Comparison of ENCODE assay signal across 9 cellular contexts in genomic region chr19:42207767-42208259, GRCh38. TPM values are rescaled to one million over a fixed set of nuclear protein-coding genes. Genes with fewer than 3 reads are reported as not detected.
DNase-seq lines count a peak whose midpoint lies in the region; ATAC-seq and TF ChIP-seq lines count a peak whose summit lies in the region.
"Had no signal": no experiment of that assay in that cellular context is flagged by ENCODE, and none has a peak within 500 bp of the region (broad histone marks: within the 10 kb centered on the region; RNA-seq: fewer than 3 reads in every experiment).

No MANE protein-coding gene starts in this region.

- POLR2A ChIA-PET in activated CD4-positive, alpha-beta T cell treated with anti-CD3 and anti-CD28 coated beads, Interleukin-2, amount 10 ng/mL, durations not matched to agents 7 days and 5 days (lab: Charles Lee): interaction anchor here (1.0 kb wide), 1 partner anchor 9 kb away, joined by 4 read pairs; no protein-coding TSS in a partner anchor

- no peaks in the 10 kb centered on the region for H3K27me3 Mint-ChIP-seq in activated CD4-positive, alpha-beta T cell treated with anti-CD3 and anti-CD28 coated beads, Interleukin-2, amount 10 ng/mL, durations not matched to agents 7 days and 5 days
- no peaks in the 10 kb centered on the region for H3K27me3 Mint-ChIP-seq in stimulated activated naive B cell treated with anti-CD40 and anti-IgM and Interleukin-4, amounts not matched to agents 10 μg/mL and 1 μg/mL and 100 μg/mL, for 72 hours

- ATAC-seq in SK-N-SH treated with all-trans-retinoic acid at 6 μM for 48 hours: peak; percentile 93
- ATAC-seq in esophagus mucosa: peak; percentile 72
- no peak for ATAC-seq in stimulated activated naive B cell treated with anti-CD40 and anti-IgM and Interleukin-4, amounts not matched to agents 10 μg/mL and 1 μg/mL and 100 μg/mL, for 72 hours (replicated peaks)
- no peak for ATAC-seq in GM19351 (IDR thresholded peaks at IDR 0.05; ENCODE audit: unreplicated experiment)

- CTCF ChIA-PET in activated CD4-positive, alpha-beta T cell treated with anti-CD3 and anti-CD28 coated beads, Interleukin-2, amount 10 ng/mL, durations not matched to agents 7 days and 5 days (lab: Charles Lee): interaction anchor here (1.1 to 1.2 kb wide), 2 partner anchors 9 to 93 kb away, joined by 3 to 5 read pairs; no protein-coding TSS in a partner anchor

- peak overlapping the region; percentile 80 for H3K27ac Mint-ChIP-seq in activated CD4-positive, alpha-beta T cell treated with anti-CD3 and anti-CD28 coated beads, Interleukin-2, amount 10 ng/mL, durations not matched to agents 7 days and 5 days
- peak overlapping the region; percentile 89 for H3K27ac Mint-ChIP-seq in stimulated activated naive B cell treated with anti-CD40 and anti-IgM and Interleukin-4, amounts not matched to agents 10 μg/mL and 1 μg/mL and 100 μg/mL, for 72 hours

- no peak overlapping the region for H3K4me3 Mint-ChIP-seq in activated CD4-positive, alpha-beta T cell treated with anti-CD3 and anti-CD28 coated beads, Interleukin-2, amount 10 ng/mL, durations not matched to agents 7 days and 5 days
- H3K4me3 Mint-ChIP-seq in stimulated activated naive B cell treated with anti-CD40 and anti-IgM and Interleukin-4, amounts not matched to agents 10 μg/mL and 1 μg/mL and 100 μg/mL, for 72 hours: no peak overlapping the region

- peaks cover 66% of the 10 kb centered on the region for H3K36me3 Mint-ChIP-seq in activated CD4-positive, alpha-beta T cell treated with anti-CD3 and anti-CD28 coated beads, Interleukin-2, amount 10 ng/mL, durations not matched to agents 7 days and 5 days (ENCODE audit: low read depth)
- peaks cover 49 to 65% of the 10 kb centered on the region in 2 donors for H3K36me3 Mint-ChIP-seq in stimulated activated naive B cell treated with anti-CD40 and anti-IgM and Interleukin-4, amounts not matched to agents 10 μg/mL and 1 μg/mL and 100 μg/mL, for 72 hours

- no peak for DNase-seq in activated CD4-positive, alpha-beta T cell treated with anti-CD3 and anti-CD28 coated beads, Interleukin-2, amount 10 ng/mL, durations not matched to agents 7 days and 5 days
- DNase-seq in activated CD4-positive, alpha-beta T cell treated with anti-CD3 and anti-CD28 coated beads, Interleukin-2, amount 50 U/mL, for 1 hour: no peak
- DNase-seq in stimulated activated naive B cell treated with anti-CD40 and anti-IgM and Interleukin-4, amounts not matched to agents 10 μg/mL and 1 μg/mL and 100 μg/mL, for 72 hours: no peak
- no peak for DNase-seq in NCI-H524 (lab: John Stamatoyannopoulos, UW)
- DNase-seq in NCI-H82 treated with DMSO at 0.1 percent for 48 hours (lab: John Stamatoyannopoulos, UW; ENCODE audit: unreplicated experiment): no peak
- DNase-seq: cerebellar nuclear complex had no signal

- H3K9me3 Mint-ChIP-seq in activated CD4-positive, alpha-beta T cell treated with anti-CD3 and anti-CD28 coated beads, Interleukin-2, amount 10 ng/mL, durations not matched to agents 7 days and 5 days: no peaks in the 10 kb centered on the region
- no peaks in the 10 kb centered on the region for H3K9me3 Mint-ChIP-seq in stimulated activated naive B cell treated with anti-CD40 and anti-IgM and Interleukin-4, amounts not matched to agents 10 μg/mL and 1 μg/mL and 100 μg/mL, for 72 hours

- H3K4me1 Mint-ChIP-seq in activated CD4-positive, alpha-beta T cell treated with anti-CD3 and anti-CD28 coated beads, Interleukin-2, amount 10 ng/mL, durations not matched to agents 7 days and 5 days: peaks cover 59% of the 10 kb centered on the region
- H3K4me1 Mint-ChIP-seq in stimulated activated naive B cell treated with anti-CD40 and anti-IgM and Interleukin-4, amounts not matched to agents 10 μg/mL and 1 μg/mL and 100 μg/mL, for 72 hours: peaks cover 29 to 40% of the 10 kb centered on the region in 2 donors

TF ChIP-seq in SK-N-SH treated with all-trans-retinoic acid at 6 μM for 48 hours, 23 proteins besides CTCF, POLR2A, EP300 and RAD21 (continues in another document):
- no peak for TF ChIP-seq CSRNP3 (CRISPR knock-in tag; IDR thresholded peaks at IDR 0.05)
- TF ChIP-seq SNAI2 (CRISPR knock-in tag; IDR thresholded peaks at IDR 0.05): no peak
- no peak for TF ChIP-seq CREB5 (CRISPR knock-in tag; IDR thresholded peaks at IDR 0.05; ENCODE audit: low read depth)
- no peak for TF ChIP-seq POU6F1 (CRISPR knock-in tag; IDR thresholded peaks at IDR 0.05; ENCODE audit: borderline replicate concordance, low read depth)
- TF ChIP-seq PATZ1 (CRISPR knock-in tag; IDR thresholded peaks at IDR 0.05; ENCODE audit: borderline replicate concordance): no peak
- TF ChIP-seq ZNF565 (CRISPR knock-in tag; conservative IDR thresholded peaks at IDR 0.05; ENCODE audit: low read depth): no peak
- TF ChIP-seq ZC3H10 (CRISPR knock-in tag; IDR thresholded peaks at IDR 0.05): no peak
- TF ChIP-seq RARB (CRISPR knock-in tag; IDR thresholded peaks at IDR 0.05): no peak
- TF ChIP-seq GLIS3 (CRISPR knock-in tag; IDR thresholded peaks at IDR 0.05): no peak
- no peak for TF ChIP-seq ARNTL (CRISPR knock-in tag; IDR thresholded peaks at IDR 0.05; ENCODE audit: borderline replicate concordance, low read depth)

RNA-seq across cellular contexts. Expression of gene DEDD2, which starts 9.7 kb away (rescaled TPM):
- 10 to 100 TPM; 37.2 to 42.4 TPM for total RNA-seq in activated CD4-positive, alpha-beta T cell treated with anti-CD3 and anti-CD28 coated beads, Interleukin-2, amount 10 ng/mL, durations not matched to agents 7 days and 5 days
- total RNA-seq in esophagus mucosa: 11.6 TPM

RNA-seq across cellular contexts. Expression of gene ZNF526, which starts 12.3 kb away (rescaled TPM):
- total RNA-seq in activated CD4-positive, alpha-beta T cell treated with anti-CD3 and anti-CD28 coated beads, Interleukin-2, amount 10 ng/mL, durations not matched to agents 7 days and 5 days: 10 to 100 TPM; 18.0 to 18.5 TPM
- 4.5 TPM for total RNA-seq in esophagus mucosa

RNA-seq across cellular contexts. Expression of gene GSK3A, which starts 34.6 kb away (rescaled TPM):
- 10 to 100 TPM; 42.7 to 53.4 TPM for total RNA-seq in activated CD4-positive, alpha-beta T cell treated with anti-CD3 and anti-CD28 coated beads, Interleukin-2, amount 10 ng/mL, durations not matched to agents 7 days and 5 days
- total RNA-seq in esophagus mucosa: 26.4 TPM

RNA-seq across cellular contexts. Expression of gene ERF, which starts 47.1 kb away (rescaled TPM):
- total RNA-seq in activated CD4-positive, alpha-beta T cell treated with anti-CD3 and anti-CD28 coated beads, Interleukin-2, amount 10 ng/mL, durations not matched to agents 7 days and 5 days: 10 to 100 TPM; 56.5 to 57.9 TPM
- 21.5 TPM for total RNA-seq in esophagus mucosa

Comparison
In these comparisons a context has a peak if more than half of its experiments do, and no peak if none do; other contexts are left out.
1. ATAC-seq: peak in SK-N-SH treated with all-trans-retinoic acid at 6 μM for 48 hours (single experiment) and esophagus mucosa (single experiment); none in stimulated activated naive B cell treated with anti-CD40 and anti-IgM and Interleukin-4, amounts not matched to agents 10 μg/mL and 1 μg/mL and 100 μg/mL, for 72 hours (0 of 2) and GM19351 (single experiment).